Comparison of ENCODE assay signal across 9 cellular contexts in the genomic region with DNA sequence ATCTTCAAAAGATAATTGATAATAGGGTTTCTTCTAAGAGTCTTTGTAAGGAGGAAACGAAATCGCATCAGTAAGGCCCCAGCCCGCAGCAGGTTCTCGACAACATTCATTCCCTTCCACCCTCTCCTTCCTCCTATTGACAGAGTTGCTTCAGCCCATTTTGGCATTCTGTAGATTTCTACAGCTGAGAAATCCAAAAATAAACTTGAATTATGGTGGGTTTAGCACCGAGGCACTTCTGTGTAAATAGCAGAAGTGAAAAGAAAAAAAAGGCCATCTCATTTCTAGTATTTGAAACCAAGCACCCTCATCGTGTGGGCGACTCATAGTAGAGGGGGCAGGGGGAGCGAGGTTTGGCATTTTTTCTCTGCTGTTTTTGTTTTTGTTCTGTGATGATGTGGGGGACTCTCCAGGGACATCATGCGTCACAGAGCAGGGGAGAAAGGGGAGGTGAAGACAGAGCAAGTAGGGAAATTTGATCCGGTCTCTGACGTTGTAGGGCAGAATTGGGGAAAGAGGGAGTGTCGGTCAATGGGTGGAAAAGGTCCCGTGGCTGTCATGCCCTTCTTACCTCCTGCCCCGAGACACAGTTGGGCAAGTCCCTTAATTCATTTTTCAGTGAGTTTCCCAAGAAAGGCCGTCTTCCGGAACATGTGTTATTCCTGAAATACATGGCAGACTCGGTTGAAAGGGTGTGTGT. TPM values are rescaled to one million over a fixed set of nuclear protein-coding genes. Genes with fewer than 3 reads are reported as not detected.
DNase-seq lines count a peak whose midpoint lies in the region; ATAC-seq and TF ChIP-seq lines count a peak whose summit lies in the region.
"Had no signal": no experiment of that assay in that cellular context is flagged by ENCODE, and none has a peak within 500 bp of the region (broad histone marks: within the 10 kb centered on the region; RNA-seq: fewer than 3 reads in every experiment).

No MANE protein-coding gene starts in this region.

- H3K4me3 Mint-ChIP-seq in mesothelial cell of epicardium = no peak overlapping the region

- peak; percentile 55 for ATAC-seq in GM18858 (IDR thresholded peaks at IDR 0.05; ENCODE audit: unreplicated experiment)
- ATAC-seq in HG02973 (IDR thresholded peaks at IDR 0.05; ENCODE audit: unreplicated experiment) = peak; percentile 66

- H3K36me3 Mint-ChIP-seq in mesothelial cell of epicardium = no peaks in the 10 kb centered on the region

- TF ChIP-seq CTCF in mesothelial cell of epicardium (IDR thresholded peaks at IDR 0.05; ENCODE audit: unreplicated experiment) = no peak

- no peaks in the 10 kb centered on the region for H3K9me3 Mint-ChIP-seq in mesothelial cell of epicardium

- no peak overlapping the region for H3K27ac Mint-ChIP-seq in mesothelial cell of epicardium

- H3K27me3 Mint-ChIP-seq in mesothelial cell of epicardium (ENCODE audit: low read depth) = no peaks in the 10 kb centered on the region

- DNase-seq in T-helper 22 cell (ENCODE audit: low read depth) (peak; percentile 77), ecto neural progenitor cell (ENCODE audit: low spot score) (peak; percentile 32), COLO829 (ENCODE audit: low spot score) (no peak), mesothelial cell of epicardium (ENCODE audit: low spot score in 2 of 2, unreplicated experiment in 2 of 2) (no peak), NCI-H1092 (lab: John Stamatoyannopoulos, UW) (no peak)

- peaks cover 5% of the 10 kb centered on the region for H3K4me1 Mint-ChIP-seq in mesothelial cell of epicardium

- H3K4me3 ChIP-seq in skin epidermis = no peak overlapping the region

- H3K27ac ChIP-seq in skin epidermis = peak overlapping the region in 17 of 21 experiments; percentile 5 to 91 (median 66)

RNA-seq across cellular contexts. Expression of a gene that starts 33.8 kb away (rescaled TPM):
- total RNA-seq in mesothelial cell of epicardium = 0.09 TPM in 1 of 3 replicates, not detected in the others
- total RNA-seq: glomerular endothelial cell had no signal

RNA-seq across cellular contexts. Expression of a gene that starts 48.5 kb away (rescaled TPM):
- 162 to 163 TPM (median 162 TPM) in 3 replicates for total RNA-seq in mesothelial cell of epicardium

Comparison
In these comparisons a context has a peak if more than half of its experiments do, and no peak if none do; other contexts are left out.
1. DNase-seq: peak in T-helper 22 cell (single experiment) and ecto neural progenitor cell (single experiment); none in COLO829 (single experiment), mesothelial cell of epicardium (0 of 2) and NCI-H1092 (single experiment).